In genomic region chr7:130118801-130119200, GRCh38 we compare ENCODE assay signal across 22 cellular contexts.
"Had no signal": no experiment of that assay in that cellular context is flagged by ENCODE, and none has a peak within 500 bp of the region (broad histone marks: within the 10 kb centered on the region; RNA-seq: fewer than 3 reads in every experiment).

No MANE protein-coding gene starts in this region.

- H3K4me3 Mint-ChIP-seq: endodermal cell; naive thymus-derived CD4-positive, alpha-beta T cell had no signal

- ATAC-seq: esophagus mucosa; gastrocnemius medialis; heart right ventricle; left cardiac atrium; left lung; left ventricle myocardium superior; lower lobe of right lung; naive thymus-derived CD4-positive, alpha-beta T cell had no signal

- H3K27ac Mint-ChIP-seq: endodermal cell had no signal

- DNase-seq: dermis blood vessel endothelial cell; dorsolateral prefrontal cortex; effector CD4-positive, alpha-beta T cell; effector memory CD4-positive, alpha-beta T cell; endodermal cell; erythroblast; esophagus squamous epithelium; foreskin fibroblast; foreskin melanocyte; gastrocnemius medialis; glutamatergic neuron; head of caudate nucleus; heart right ventricle; hippocampal formation; left cardiac atrium; left lung; left ventricle myocardium superior; lower lobe of right lung; mesenchymal stem cell; midbrain; naive thymus-derived CD4-positive, alpha-beta T cell had no signal

- H3K27me3 Mint-ChIP-seq: naive thymus-derived CD4-positive, alpha-beta T cell had no signal

- H3K9me3 Mint-ChIP-seq: endodermal cell; naive thymus-derived CD4-positive, alpha-beta T cell had no signal
